6 cellular contexts compared by ENCODE assay signal in the genomic region with DNA sequence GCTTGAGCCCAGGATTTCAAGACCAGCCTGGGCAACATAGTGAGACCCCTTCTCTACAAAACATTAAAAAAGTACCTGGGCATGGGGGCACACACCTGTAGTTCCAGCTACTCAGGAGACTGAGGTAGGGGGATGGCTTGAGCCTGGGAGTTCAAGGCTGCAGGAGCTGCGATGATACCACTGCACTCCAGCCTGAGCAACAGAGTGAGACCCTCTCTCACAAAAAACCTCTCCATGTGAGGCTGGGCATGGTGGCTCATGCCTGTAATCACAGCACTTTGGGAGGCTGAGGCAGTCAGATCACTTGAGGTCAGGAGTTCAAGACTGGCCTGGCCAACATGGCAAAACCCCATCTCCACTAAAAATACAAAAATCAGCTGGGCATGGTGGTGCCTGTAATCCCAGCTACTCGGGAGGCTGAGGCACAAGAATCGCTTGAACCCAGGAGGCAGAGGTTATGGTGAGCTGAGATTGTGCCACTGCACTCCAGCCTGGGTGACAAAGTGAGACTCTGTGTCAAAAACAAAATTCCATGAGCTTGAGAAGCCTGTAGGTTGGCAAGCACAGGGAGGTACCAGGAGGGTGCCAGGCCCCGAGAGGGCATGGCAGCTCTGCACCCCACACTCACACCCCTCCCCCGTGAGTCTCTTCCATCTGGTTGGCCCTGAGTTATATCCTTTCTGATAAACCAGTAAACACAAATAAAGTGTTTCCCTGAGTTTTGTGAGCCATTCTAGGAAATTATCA.
DNase-seq lines count a peak whose midpoint lies in the region; ATAC-seq and TF ChIP-seq lines count a peak whose summit lies in the region.
"Not testable (repeated sequence)": the region's sequence is repeated elsewhere in the genome, so short reads cannot be mapped to it uniquely, and the experiment has no call there.

No MANE protein-coding gene starts in this region.

- not testable (repeated sequence) for TF ChIP-seq CTCF in lower lobe of right lung (IDR thresholded peaks at IDR 0.05); upper lobe of right lung (IDR thresholded peaks at IDR 0.05)

- not testable (repeated sequence) for H3K36me3 ChIP-seq in lower lobe of right lung, upper lobe of right lung

- not testable (repeated sequence) for ATAC-seq in Right ventricle myocardium inferior, upper lobe of right lung
- ATAC-seq in lower lobe of right lung, result peak; percentile 14 to 29

- DNase-seq in AG20443 (ENCODE audit: low spot score), result peak; percentile 0
- DNase-seq in activated CD8-positive, alpha-beta memory T cell treated with anti-CD3 and anti-CD28 coated beads for 24 hours, result peak; percentile 37
- peak; percentile 11 for DNase-seq in Right ventricle myocardium inferior (ENCODE audit: missing footprints)
- DNase-seq in lower lobe of right lung, result not testable (repeated sequence)
- DNase-seq in posterior vena cava (ENCODE audit: low spot score), result peak; percentile 49
- peak; percentile 20 for DNase-seq in upper lobe of right lung

- H3K4me1 ChIP-seq in lower lobe of right lung, upper lobe of right lung: not testable (repeated sequence)

- intact Hi-C loops in Right ventricle myocardium inferior (cut with DNase I); lower lobe of right lung (cut with DNase I); posterior vena cava (cut with DNase I); upper lobe of right lung (cut with DNase I): not testable (repeated sequence)

- not testable (repeated sequence) for H3K27me3 ChIP-seq in lower lobe of right lung (ENCODE audit: low read depth); upper lobe of right lung

- H3K27ac ChIP-seq in lower lobe of right lung, upper lobe of right lung: not testable (repeated sequence)

- not testable (repeated sequence) for H3K4me3 ChIP-seq in lower lobe of right lung, upper lobe of right lung

- H3K9me3 ChIP-seq in lower lobe of right lung, upper lobe of right lung: not testable (repeated sequence)
